In genomic region chr3:59519094-59519493, GRCh38 we compare ENCODE assay signal across 27 cellular contexts.
A peak's percentile ranks its signal among the peaks of the same experiment; 100 is the strongest.
DNase-seq lines count a peak whose midpoint lies in the region; ATAC-seq, FAIRE-seq and TF ChIP-seq lines count a peak whose summit lies in the region.
"Had no signal": no experiment of that assay in that cellular context is flagged by ENCODE, and none has a peak within 500 bp of the region (broad histone marks: within the 10 kb centered on the region; RNA-seq: fewer than 3 reads in every experiment).

No MANE protein-coding gene starts in this region.

- no peak overlapping the region for H3K23ac ChIP-seq in mesendoderm (ENCODE audit: low read length)

- no peak for TF ChIP-seq CTCF in psoas muscle (IDR thresholded peaks at IDR 0.05)

- H3K4me2 ChIP-seq in mesendoderm (ENCODE audit: low read length), result no peak overlapping the region
- H3K4me2 ChIP-seq: BLaER1 had no signal

- peak overlapping the region; percentile 26 for H3K9ac ChIP-seq in HUES6 (ENCODE audit: low read length)
- H3K9ac ChIP-seq in mesendoderm (ENCODE audit: low read length), result no peak overlapping the region
- H3K9ac ChIP-seq: BLaER1 had no signal

- H3K4ac ChIP-seq in mesendoderm (ENCODE audit: low read depth, low read length), result no peak overlapping the region

- intact Hi-C loops in psoas muscle (cut with DNase I), result no loop called here

- H3K56ac ChIP-seq in mesendoderm (ENCODE audit: low read length), result no peak overlapping the region

- no peak overlapping the region for H4K5ac ChIP-seq in mesendoderm (ENCODE audit: low read length)

- no peaks in the 10 kb centered on the region for H3K79me2 ChIP-seq in mesendoderm (ENCODE audit: control insufficient read depth, insufficient read depth, low read length)

- H3K4me3 ChIP-seq in HUES6 (ENCODE audit: low read depth, low read length) (no peak overlapping the region; the same call in 1 of the 2 replicates), mesendoderm (ENCODE audit: low read length) (no peak overlapping the region), psoas muscle (no peak overlapping the region)
- H3K4me3 ChIP-seq: BLaER1, GM12878 had no signal

- H2BK120ac ChIP-seq in mesendoderm (ENCODE audit: low read depth, low read length), result no peak overlapping the region

- H3K36me3 ChIP-seq in HUES6 (ENCODE audit: control insufficient read depth, insufficient read depth, low read length) (no peaks in the 10 kb centered on the region), mesendoderm (ENCODE audit: control insufficient read depth, insufficient read depth, low read length) (no peaks in the 10 kb centered on the region), psoas muscle (ENCODE audit: insufficient read depth in 1 of 2, low read depth in 1 of 2) (no peaks in the 10 kb centered on the region)
- H3K36me3 ChIP-seq: BE2C, BLaER1 had no signal

- H4K8ac ChIP-seq in mesendoderm (ENCODE audit: low read depth, low read length), result no peak overlapping the region

- ATAC-seq in HG02973 (IDR thresholded peaks at IDR 0.05; ENCODE audit: unreplicated experiment) (no peak), psoas muscle (no peak), HG03280 (IDR thresholded peaks at IDR 0.05; ENCODE audit: unreplicated experiment) (no peak)
- ATAC-seq: GM12878 had no signal

- H2AK5ac ChIP-seq in mesendoderm (ENCODE audit: low read length), result no peak overlapping the region

- H3K18ac ChIP-seq in mesendoderm (ENCODE audit: low read length), result no peak overlapping the region

- no CpG with 5 or more reads among the region's 6 CpGs for WGBS in mesendoderm (ENCODE audit: extremely low coverage, insufficient coverage, low lambda C conversion rate)
- WGBS in psoas muscle, 3 donors, result 88 to 91% (median 91%) methylated on average over 6 of the region's 6 CpGs

- peak; percentile 84 for FAIRE-seq in G401.6 (lab: Jason Lieb, UNC)
- FAIRE-seq: A204.1, GM12878, GM12892, GM18507, GM19239 had no signal

- H3K27me3 ChIP-seq in HUES6 (ENCODE audit: control insufficient read depth, insufficient read depth, low read length) (no peaks in the 10 kb centered on the region), mesendoderm (ENCODE audit: insufficient read depth, low read length, poor library complexity) (no peaks in the 10 kb centered on the region), psoas muscle (ENCODE audit: insufficient read depth in 3 of 3, low read length in 2 of 3) (no peaks in the 10 kb centered on the region)
- H3K27me3 ChIP-seq: BE2C, BLaER1 had no signal

- no peak overlapping the region for H2BK5ac ChIP-seq in mesendoderm (ENCODE audit: low read length)

- H3K27ac ChIP-seq in HUES6 (ENCODE audit: low read depth, low read length) (no peak overlapping the region; the same call in 1 of the 2 replicates), mesendoderm (ENCODE audit: low read depth, low read length) (no peak overlapping the region), psoas muscle (no peak overlapping the region)
- H3K27ac ChIP-seq: BLaER1 had no signal

- H3K4me1 ChIP-seq in HUES6 (ENCODE audit: control insufficient read depth, insufficient read depth, low read length) (peaks cover 18% of the 10 kb centered on the region; the same call in 1 of the 2 replicates), mesendoderm (ENCODE audit: control insufficient read depth, low read depth, low read length) (peaks cover 2% of the 10 kb centered on the region), psoas muscle (no peaks in the 10 kb centered on the region)
- H3K4me1 ChIP-seq: BE2C, BLaER1 had no signal

- no peaks in the 10 kb centered on the region for H3K9me3 ChIP-seq in HUES6 (ENCODE audit: control insufficient read depth, insufficient read depth, low read depth, low read length)
- H3K9me3 ChIP-seq in psoas muscle, result no peaks in the 10 kb centered on the region
- H3K9me3 ChIP-seq: BE2C, BLaER1 had no signal

- DNase-seq in mesendoderm, result peak; percentile 85
- DNase-seq in psoas muscle, result no peak
- DNase-seq: 8988T; ACHN; BE2C; C1 segment of cervical spinal cord; CD4-positive, alpha-beta memory T cell; CD4-positive, CD25-positive, alpha-beta regulatory T cell; CD8-positive, alpha-beta memory T cell; COR-L47; DMS 273 treated with DMSO at 0.1 percent for 48 hours; DMS153; DMS53; DMS79; DND-41; EL; GDM1 had no signal

- H3K79me1 ChIP-seq in mesendoderm (ENCODE audit: low read length), result no peaks in the 10 kb centered on the region

- no peak overlapping the region for H2BK15ac ChIP-seq in mesendoderm (replicated peaks; ENCODE audit: low read depth)
